Comparison of ENCODE assay signal across 1 cellular context in the genomic region with DNA sequence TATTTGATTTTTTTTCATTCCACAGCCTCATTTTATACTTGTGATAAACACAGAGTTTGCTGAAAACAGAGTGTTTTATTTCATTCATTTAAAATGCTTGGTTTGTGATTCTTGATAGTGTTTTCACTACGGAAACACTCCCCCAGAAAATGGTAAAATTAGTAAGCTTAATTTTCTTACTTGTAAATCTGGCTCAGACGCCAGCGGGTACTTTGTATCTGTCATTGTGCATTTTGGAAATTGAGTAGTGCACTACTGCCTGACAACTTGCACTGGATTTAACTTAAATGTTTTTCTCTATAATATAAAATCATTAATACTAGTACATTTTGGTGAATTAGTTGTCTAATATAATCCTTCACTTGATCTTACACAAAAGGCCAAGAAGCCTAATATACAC.
TF ChIP-seq lines count a peak whose summit lies in the region.

No MANE protein-coding gene starts in this region.

TF ChIP-seq in GM12878, 131 proteins besides CTCF, POLR2A, EP300 and RAD21:
- 0 out of 2 replicates have a peak, but pooled peaks have one; percentile 6 for TF ChIP-seq ZNF217 (IDR thresholded peaks at IDR 0.05)
- TF ChIP-seq, protein P1, sequence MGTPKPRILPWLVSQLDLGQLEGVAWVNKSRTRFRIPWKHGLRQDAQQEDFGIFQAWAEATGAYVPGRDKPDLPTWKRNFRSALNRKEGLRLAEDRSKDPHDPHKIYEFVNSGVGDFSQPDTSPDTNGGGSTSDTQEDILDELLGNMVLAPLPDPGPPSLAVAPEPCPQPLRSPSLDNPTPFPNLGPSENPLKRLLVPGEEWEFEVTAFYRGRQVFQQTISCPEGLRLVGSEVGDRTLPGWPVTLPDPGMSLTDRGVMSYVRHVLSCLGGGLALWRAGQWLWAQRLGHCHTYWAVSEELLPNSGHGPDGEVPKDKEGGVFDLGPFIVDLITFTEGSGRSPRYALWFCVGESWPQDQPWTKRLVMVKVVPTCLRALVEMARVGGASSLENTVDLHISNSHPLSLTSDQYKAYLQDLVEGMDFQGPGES (IDR thresholded peaks at IDR 0.05), result no peak
TF ChIP-seq in GM12878: peak in this region for 1.
